19 cellular contexts compared by ENCODE assay signal in the genomic region with DNA sequence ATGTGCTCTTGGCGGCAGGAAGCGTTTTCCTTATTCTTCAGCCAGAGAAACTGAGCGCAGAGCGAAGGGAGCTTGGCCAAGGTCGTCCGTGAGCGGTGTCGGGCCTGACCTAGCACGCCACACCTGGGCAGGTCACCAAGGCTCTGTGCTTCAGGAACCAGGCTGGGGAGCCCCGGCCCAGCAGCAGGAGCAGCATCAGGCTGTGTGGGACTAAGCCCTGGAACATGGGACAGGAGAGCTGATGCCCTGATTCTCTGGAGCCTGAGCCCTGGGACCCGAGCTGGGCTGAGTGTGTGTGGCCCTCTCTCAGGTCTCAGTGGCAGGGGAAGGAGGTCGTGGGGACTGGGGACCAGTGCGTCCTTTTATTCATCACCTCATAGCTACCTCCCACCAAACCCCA.
DNase-seq lines count a peak whose midpoint lies in the region; ATAC-seq, FAIRE-seq and TF ChIP-seq lines count a peak whose summit lies in the region.
"Had no signal": no experiment of that assay in that cellular context is flagged by ENCODE, and none has a peak within 500 bp of the region (broad histone marks: within the 10 kb centered on the region; RNA-seq: fewer than 3 reads in every experiment).

No MANE protein-coding gene starts in this region.

- no peak overlapping the region for H2BK15ac ChIP-seq in neuronal stem cell (ENCODE audit: low read length)

- WGBS in neuronal stem cell (ENCODE audit: extremely low coverage in 2 of 2, insufficient read length in 2 of 2, insufficient replicate concordance in 1 of 2), 2 donors, result no CpG with 5 or more reads among the region's 13 CpGs

- H3K79me1 ChIP-seq in neuronal stem cell (ENCODE audit: low read depth, low read length), result no peaks in the 10 kb centered on the region

- H3K4ac ChIP-seq in neuronal stem cell (ENCODE audit: low read length), result no peak overlapping the region

- DNase-seq in activated CD4-positive, CD25-positive, alpha-beta regulatory T cell treated with anti-CD3 and anti-CD28 coated beads, Interleukin-2, amount 50 U/mL, for 72 hours, result peak; percentile 23
- peak; percentile 14 for DNase-seq in natural killer cell
- DNase-seq in natural killer cell treated with Interleukin-12 subunit alpha and Interleukin-12 subunit beta and Interleukin-15 and Interleukin-18, amount 100 ng/mL, for 72 hours (ENCODE audit: low spot score), result no peak
- no peak for DNase-seq in neuronal stem cell (ENCODE audit: low spot score)
- DNase-seq in NCI-H510A (lab: John Stamatoyannopoulos, UW), result no peak
- no peak for DNase-seq in NCI-H82 treated with DMSO at 0.1 percent for 48 hours (lab: John Stamatoyannopoulos, UW; ENCODE audit: unreplicated experiment)
- no peak for DNase-seq in RCC 7860 (ENCODE audit: low spot score)
- DNase-seq: AML-193, DMS79, KG1, NCI-H1417, NCI-H187, NCI-H226, NCI-H524 treated with DMSO at 0.1 percent for 48 hours, PC-3 had no signal

- no peak overlapping the region for H2AK5ac ChIP-seq in neuronal stem cell (ENCODE audit: low read depth, low read length)

- H3K4me3 Mint-ChIP-seq in natural killer cell, result no peak overlapping the region
- no peak overlapping the region for H3K4me3 Mint-ChIP-seq in natural killer cell treated with Interleukin-12 subunit alpha and Interleukin-12 subunit beta and Interleukin-15 and Interleukin-18, amount 100 ng/mL, for 72 hours

- no peak overlapping the region for H3K4me3 ChIP-seq in neuronal stem cell (ENCODE audit: low read length in 2 of 2)

- ATAC-seq in activated CD4-positive, CD25-positive, alpha-beta regulatory T cell treated with anti-CD3 and anti-CD28 coated beads, Interleukin-2, amount 50 U/mL, for 24 hours, result no peak
- ATAC-seq in natural killer cell, result no peak
- no peak for ATAC-seq in natural killer cell treated with Interleukin-12 subunit alpha and Interleukin-12 subunit beta and Interleukin-15 and Interleukin-18, amount 100 ng/mL, for 72 hours
- ATAC-seq: PC-3 had no signal

- no peak overlapping the region for H2BK120ac ChIP-seq in neuronal stem cell (ENCODE audit: low read depth, low read length)

- no peaks in the 10 kb centered on the region for H3K9me3 ChIP-seq in neuronal stem cell (replicated peaks in 1 of 2; ENCODE audit: control insufficient read depth in 2 of 2, insufficient read depth in 1 of 2, low read depth in 1 of 2, low read length in 2 of 2)

- TF ChIP-seq CTCF in natural killer cell (IDR thresholded peaks at IDR 0.05), result no peak

- no peaks in the 10 kb centered on the region for H3K9me3 Mint-ChIP-seq in natural killer cell
- no peaks in the 10 kb centered on the region for H3K9me3 Mint-ChIP-seq in natural killer cell treated with Interleukin-12 subunit alpha and Interleukin-12 subunit beta and Interleukin-15 and Interleukin-18, amount 100 ng/mL, for 72 hours

- no peaks in the 10 kb centered on the region for H3K36me3 ChIP-seq in neuronal stem cell (replicated peaks in 1 of 2; ENCODE audit: control insufficient read depth in 2 of 2, insufficient read depth in 2 of 2, low read length in 2 of 2)

- no peak overlapping the region for H4K8ac ChIP-seq in neuronal stem cell (ENCODE audit: low read depth, low read length)

- intact Hi-C loops in natural killer cell (cut with micrococcal nuclease), result loop anchor here (1.0 to 5.0 kb wide), 3 partner anchors 9 to 84 kb away; no protein-coding TSS in a partner anchor

- peaks cover 0 to 7% of the 10 kb centered on the region in 2 donors for H3K27me3 Mint-ChIP-seq in natural killer cell (ENCODE audit: low read depth in 2 of 2)
- peaks cover 0 to 15% of the 10 kb centered on the region in 2 donors for H3K27me3 Mint-ChIP-seq in natural killer cell treated with Interleukin-12 subunit alpha and Interleukin-12 subunit beta and Interleukin-15 and Interleukin-18, amount 100 ng/mL, for 72 hours

- no peak for FAIRE-seq in RCC 7860 (lab: Jason Lieb, UNC)
- FAIRE-seq: H1 had no signal

- peaks cover 0 to 10% (median 0%) of the 10 kb centered on the region in 3 experiments for H3K27me3 ChIP-seq in neuronal stem cell (ENCODE audit: control insufficient read depth in 3 of 3, insufficient read depth in 3 of 3, low read depth in 1 of 3, low read length in 3 of 3)

- H3K4me1 ChIP-seq in neuronal stem cell (ENCODE audit: control insufficient read depth in 2 of 2, insufficient read depth in 1 of 2, low read depth in 1 of 2, low read length in 2 of 2), result peaks cover 0 to 2% of the 10 kb centered on the region in 2 donors

- H3K27ac ChIP-seq in neuronal stem cell (replicated peaks; ENCODE audit: low read length), result no peak overlapping the region
- H3K27ac ChIP-seq: 22Rv1, C4-2B had no signal

- no peak overlapping the region for H4K91ac ChIP-seq in neuronal stem cell (ENCODE audit: low read depth, low read length, poor library complexity)

- H3K18ac ChIP-seq in neuronal stem cell (ENCODE audit: low read length), result no peak overlapping the region

- no peak overlapping the region for H3K4me2 ChIP-seq in neuronal stem cell (ENCODE audit: insufficient read depth, low read length, poor library complexity, severe bottlenecking)

- peak overlapping the region; percentile 69 for H2BK12ac ChIP-seq in neuronal stem cell (ENCODE audit: low read length)

- H3K14ac ChIP-seq in neuronal stem cell (ENCODE audit: low read length), result peak overlapping the region; percentile 78

- H3K23ac ChIP-seq in neuronal stem cell (ENCODE audit: low read depth, low read length, poor library complexity), result no peak overlapping the region

- H3K9ac ChIP-seq in neuronal stem cell (ENCODE audit: low read depth, low read length, poor library complexity), result no peak overlapping the region

- peak overlapping the region in 1 of 2 donors; percentile 35 for H3K27ac Mint-ChIP-seq in natural killer cell
- no peak overlapping the region for H3K27ac Mint-ChIP-seq in natural killer cell treated with Interleukin-12 subunit alpha and Interleukin-12 subunit beta and Interleukin-15 and Interleukin-18, amount 100 ng/mL, for 72 hours

- no peaks in the 10 kb centered on the region for H3K36me3 Mint-ChIP-seq in natural killer cell
- no peaks in the 10 kb centered on the region for H3K36me3 Mint-ChIP-seq in natural killer cell treated with Interleukin-12 subunit alpha and Interleukin-12 subunit beta and Interleukin-15 and Interleukin-18, amount 100 ng/mL, for 72 hours

- H2BK5ac ChIP-seq in neuronal stem cell (ENCODE audit: low read length), result no peak overlapping the region

- no peak overlapping the region for H2AFZ ChIP-seq in neuronal stem cell (ENCODE audit: low read length)

- peaks cover 25 to 27% of the 10 kb centered on the region in 2 donors for H3K4me1 Mint-ChIP-seq in natural killer cell
- peaks cover 0 to 17% of the 10 kb centered on the region in 2 donors for H3K4me1 Mint-ChIP-seq in natural killer cell treated with Interleukin-12 subunit alpha and Interleukin-12 subunit beta and Interleukin-15 and Interleukin-18, amount 100 ng/mL, for 72 hours (ENCODE audit: low read depth in 2 of 2)

Comparison
In these comparisons a context has a peak if more than half of its experiments do, and no peak if none do; other contexts are left out.
1. DNase-seq: peak in activated CD4-positive, CD25-positive, alpha-beta regulatory T cell treated with anti-CD3 and anti-CD28 coated beads, Interleukin-2, amount 50 U/mL, for 72 hours (single experiment) and natural killer cell (single experiment); none in natural killer cell treated with Interleukin-12 subunit alpha and Interleukin-12 subunit beta and Interleukin-15 and Interleukin-18, amount 100 ng/mL, for 72 hours (single experiment), neuronal stem cell (single experiment), NCI-H510A (single experiment), NCI-H82 treated with DMSO at 0.1 percent for 48 hours (single experiment) and RCC 7860 (single experiment).